Comparison of ENCODE assay signal across 8 cellular contexts in genomic region chr17:73956595-73957465, GRCh38.
DNase-seq lines count a peak whose midpoint lies in the region; ATAC-seq and TF ChIP-seq lines count a peak whose summit lies in the region.

No MANE protein-coding gene starts in this region.

- H3K9me3 Mint-ChIP-seq in neural progenitor cell = peaks cover 11% of the 10 kb centered on the region

- peaks cover 9% of the 10 kb centered on the region for H3K4me1 Mint-ChIP-seq in neural progenitor cell

- no peak overlapping the region for H2AFZ ChIP-seq in neural progenitor cell (replicated peaks)

- H3K27me3 Mint-ChIP-seq in neural progenitor cell (ENCODE audit: insufficient read depth, low read depth) = peaks cover 2% of the 10 kb centered on the region

- H4K20me1 ChIP-seq in neural progenitor cell (ENCODE audit: low read depth) = no peaks in the 10 kb centered on the region

- H3K27me3 ChIP-seq in neural progenitor cell = no peaks in the 10 kb centered on the region

- H3K27ac ChIP-seq in neural progenitor cell = no peak overlapping the region

- peak; percentile 56 for DNase-seq in NCI-H2029 (lab: John Stamatoyannopoulos, UW)
- no peak for DNase-seq in NCI-H2029 treated with DMSO at 0.1 percent for 48 hours (lab: John Stamatoyannopoulos, UW)
- DNase-seq in NCI-H1105 (lab: John Stamatoyannopoulos, UW) = peak; percentile 26
- peak; percentile 33 to 45 for DNase-seq in activated CD4-positive, alpha-beta T cell treated with anti-CD3 and anti-CD28 coated beads, Interleukin-2, amount 50 U/mL, for 4 hours
- DNase-seq in epithelial cell of proximal tubule (ENCODE audit: low read depth) = no peak
- DNase-seq in neural progenitor cell (ENCODE audit: low spot score) = peak; percentile 90

- ATAC-seq in GM21526 (IDR thresholded peaks at IDR 0.05; ENCODE audit: low FRiP score, unreplicated experiment) (no peak), HG03139 (IDR thresholded peaks at IDR 0.05; ENCODE audit: unreplicated experiment) (no peak)

- no peaks in the 10 kb centered on the region for H3K36me3 ChIP-seq in neural progenitor cell

- H3K36me3 Mint-ChIP-seq in neural progenitor cell = peaks cover 4% of the 10 kb centered on the region

- no peak overlapping the region for H3K4me3 Mint-ChIP-seq in neural progenitor cell

- H3K4me3 ChIP-seq in epithelial cell of proximal tubule (ENCODE audit: low read depth, low read length) = no peak overlapping the region
- H3K4me3 ChIP-seq in neural progenitor cell = no peak overlapping the region

- no peak overlapping the region for H3K4me2 ChIP-seq in neural progenitor cell

- H3K9ac ChIP-seq in neural progenitor cell = no peak overlapping the region

- TF ChIP-seq CTCF in epithelial cell of proximal tubule (conservative IDR thresholded peaks at IDR 0.05; ENCODE audit: low read depth, low read length) (peak; percentile 60), neural progenitor cell (IDR thresholded peaks at IDR 0.05) (peak; percentile 79)

- no peaks in the 10 kb centered on the region for H3K9me3 ChIP-seq in neural progenitor cell (ENCODE audit: low read depth)

- peaks cover 4% of the 10 kb centered on the region for H3K4me1 ChIP-seq in neural progenitor cell

- H3F3A ChIP-seq in neural progenitor cell (ENCODE audit: low read depth) = peaks cover 24% of the 10 kb centered on the region

- no peak overlapping the region for H3K27ac Mint-ChIP-seq in neural progenitor cell

- H3K79me2 ChIP-seq in neural progenitor cell (ENCODE audit: low read depth) = no peaks in the 10 kb centered on the region

Comparison
In these comparisons a context has a peak if more than half of its experiments do, and no peak if none do; other contexts are left out.
1. DNase-seq: peak in NCI-H2029 (single experiment), NCI-H1105 (single experiment), activated CD4-positive, alpha-beta T cell treated with anti-CD3 and anti-CD28 coated beads, Interleukin-2, amount 50 U/mL, for 4 hours (2 of 2) and neural progenitor cell (single experiment); none in NCI-H2029 treated with DMSO at 0.1 percent for 48 hours (single experiment) and epithelial cell of proximal tubule (single experiment).